1 cellular context compared by ENCODE assay signal in the genomic region with DNA sequence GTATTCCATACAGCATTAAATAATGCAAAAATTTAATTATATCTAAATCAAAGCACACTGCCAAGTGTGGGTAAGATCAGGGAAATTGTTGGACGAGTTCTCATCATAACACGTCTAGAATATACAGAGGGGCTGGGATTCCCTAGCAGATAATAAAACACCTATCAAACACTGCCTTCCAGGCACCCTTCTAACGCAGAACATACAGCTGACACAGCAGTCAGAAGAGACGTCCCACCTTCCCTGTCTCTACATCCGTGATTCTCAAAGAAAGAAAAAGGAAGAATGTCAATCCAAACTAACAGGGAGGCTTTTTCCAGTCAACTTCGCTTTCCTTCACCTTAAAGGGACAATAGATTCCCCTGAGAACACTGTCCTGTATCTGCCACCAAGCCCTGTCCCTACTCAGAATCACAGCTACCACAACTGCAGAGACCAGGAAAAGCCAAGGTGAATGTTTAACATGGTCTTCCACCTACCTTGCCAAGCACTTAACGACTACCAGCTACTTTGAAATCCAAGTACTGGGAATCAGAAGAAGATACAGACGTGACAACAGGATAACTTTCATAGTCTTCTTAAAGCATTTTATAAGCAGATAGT.
TF ChIP-seq lines count a peak whose summit lies in the region.

No MANE protein-coding gene starts in this region.

TF ChIP-seq in WTC11, 78 proteins besides CTCF, POLR2A, EP300 and RAD21:
- TF ChIP-seq, protein P1, sequence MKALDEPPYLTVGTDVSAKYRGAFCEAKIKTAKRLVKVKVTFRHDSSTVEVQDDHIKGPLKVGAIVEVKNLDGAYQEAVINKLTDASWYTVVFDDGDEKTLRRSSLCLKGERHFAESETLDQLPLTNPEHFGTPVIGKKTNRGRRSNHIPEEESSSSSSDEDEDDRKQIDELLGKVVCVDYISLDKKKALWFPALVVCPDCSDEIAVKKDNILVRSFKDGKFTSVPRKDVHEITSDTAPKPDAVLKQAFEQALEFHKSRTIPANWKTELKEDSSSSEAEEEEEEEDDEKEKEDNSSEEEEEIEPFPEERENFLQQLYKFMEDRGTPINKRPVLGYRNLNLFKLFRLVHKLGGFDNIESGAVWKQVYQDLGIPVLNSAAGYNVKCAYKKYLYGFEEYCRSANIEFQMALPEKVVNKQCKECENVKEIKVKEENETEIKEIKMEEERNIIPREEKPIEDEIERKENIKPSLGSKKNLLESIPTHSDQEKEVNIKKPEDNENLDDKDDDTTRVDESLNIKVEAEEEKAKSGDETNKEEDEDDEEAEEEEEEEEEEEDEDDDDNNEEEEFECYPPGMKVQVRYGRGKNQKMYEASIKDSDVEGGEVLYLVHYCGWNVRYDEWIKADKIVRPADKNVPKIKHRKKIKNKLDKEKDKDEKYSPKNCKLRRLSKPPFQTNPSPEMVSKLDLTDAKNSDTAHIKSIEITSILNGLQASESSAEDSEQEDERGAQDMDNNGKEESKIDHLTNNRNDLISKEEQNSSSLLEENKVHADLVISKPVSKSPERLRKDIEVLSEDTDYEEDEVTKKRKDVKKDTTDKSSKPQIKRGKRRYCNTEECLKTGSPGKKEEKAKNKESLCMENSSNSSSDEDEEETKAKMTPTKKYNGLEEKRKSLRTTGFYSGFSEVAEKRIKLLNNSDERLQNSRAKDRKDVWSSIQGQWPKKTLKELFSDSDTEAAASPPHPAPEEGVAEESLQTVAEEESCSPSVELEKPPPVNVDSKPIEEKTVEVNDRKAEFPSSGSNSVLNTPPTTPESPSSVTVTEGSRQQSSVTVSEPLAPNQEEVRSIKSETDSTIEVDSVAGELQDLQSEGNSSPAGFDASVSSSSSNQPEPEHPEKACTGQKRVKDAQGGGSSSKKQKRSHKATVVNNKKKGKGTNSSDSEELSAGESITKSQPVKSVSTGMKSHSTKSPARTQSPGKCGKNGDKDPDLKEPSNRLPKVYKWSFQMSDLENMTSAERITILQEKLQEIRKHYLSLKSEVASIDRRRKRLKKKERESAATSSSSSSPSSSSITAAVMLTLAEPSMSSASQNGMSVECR (CRISPR knock-in tag; IDR thresholded peaks at IDR 0.05; ENCODE audit: borderline replicate concordance) = no peak
- TF ChIP-seq JAZF1 (CRISPR knock-in tag; IDR thresholded peaks at IDR 0.05) (no peak), NR3C1 (CRISPR knock-in tag; conservative IDR thresholded peaks at IDR 0.05; ENCODE audit: low read depth) (no peak), NFYB (CRISPR knock-in tag; conservative IDR thresholded peaks at IDR 0.05; ENCODE audit: low read depth) (no peak), ZNF263 (CRISPR knock-in tag; IDR thresholded peaks at IDR 0.05; ENCODE audit: low read depth) (no peak), HMGA2 (CRISPR knock-in tag; IDR thresholded peaks at IDR 0.05) (no peak), SOX15 (CRISPR knock-in tag; IDR thresholded peaks at IDR 0.05) (no peak), MXD4 (CRISPR knock-in tag; IDR thresholded peaks at IDR 0.05; ENCODE audit: borderline replicate concordance) (no peak)
- TF ChIP-seq, protein P2, sequence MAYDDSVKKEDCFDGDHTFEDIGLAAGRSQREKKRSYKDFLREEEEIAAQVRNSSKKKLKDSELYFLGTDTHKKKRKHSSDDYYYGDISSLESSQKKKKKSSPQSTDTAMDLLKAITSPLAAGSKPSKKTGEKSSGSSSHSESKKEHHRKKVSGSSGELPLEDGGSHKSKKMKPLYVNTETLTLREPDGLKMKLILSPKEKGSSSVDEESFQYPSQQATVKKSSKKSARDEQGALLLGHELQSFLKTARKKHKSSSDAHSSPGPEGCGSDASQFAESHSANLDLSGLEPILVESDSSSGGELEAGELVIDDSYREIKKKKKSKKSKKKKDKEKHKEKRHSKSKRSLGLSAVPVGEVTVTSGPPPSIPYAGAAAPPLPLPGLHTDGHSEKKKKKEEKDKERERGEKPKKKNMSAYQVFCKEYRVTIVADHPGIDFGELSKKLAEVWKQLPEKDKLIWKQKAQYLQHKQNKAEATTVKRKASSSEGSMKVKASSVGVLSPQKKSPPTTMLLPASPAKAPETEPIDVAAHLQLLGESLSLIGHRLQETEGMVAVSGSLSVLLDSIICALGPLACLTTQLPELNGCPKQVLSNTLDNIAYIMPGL (CRISPR knock-in tag; IDR thresholded peaks at IDR 0.05) = no peak
- TF ChIP-seq, protein P3, sequence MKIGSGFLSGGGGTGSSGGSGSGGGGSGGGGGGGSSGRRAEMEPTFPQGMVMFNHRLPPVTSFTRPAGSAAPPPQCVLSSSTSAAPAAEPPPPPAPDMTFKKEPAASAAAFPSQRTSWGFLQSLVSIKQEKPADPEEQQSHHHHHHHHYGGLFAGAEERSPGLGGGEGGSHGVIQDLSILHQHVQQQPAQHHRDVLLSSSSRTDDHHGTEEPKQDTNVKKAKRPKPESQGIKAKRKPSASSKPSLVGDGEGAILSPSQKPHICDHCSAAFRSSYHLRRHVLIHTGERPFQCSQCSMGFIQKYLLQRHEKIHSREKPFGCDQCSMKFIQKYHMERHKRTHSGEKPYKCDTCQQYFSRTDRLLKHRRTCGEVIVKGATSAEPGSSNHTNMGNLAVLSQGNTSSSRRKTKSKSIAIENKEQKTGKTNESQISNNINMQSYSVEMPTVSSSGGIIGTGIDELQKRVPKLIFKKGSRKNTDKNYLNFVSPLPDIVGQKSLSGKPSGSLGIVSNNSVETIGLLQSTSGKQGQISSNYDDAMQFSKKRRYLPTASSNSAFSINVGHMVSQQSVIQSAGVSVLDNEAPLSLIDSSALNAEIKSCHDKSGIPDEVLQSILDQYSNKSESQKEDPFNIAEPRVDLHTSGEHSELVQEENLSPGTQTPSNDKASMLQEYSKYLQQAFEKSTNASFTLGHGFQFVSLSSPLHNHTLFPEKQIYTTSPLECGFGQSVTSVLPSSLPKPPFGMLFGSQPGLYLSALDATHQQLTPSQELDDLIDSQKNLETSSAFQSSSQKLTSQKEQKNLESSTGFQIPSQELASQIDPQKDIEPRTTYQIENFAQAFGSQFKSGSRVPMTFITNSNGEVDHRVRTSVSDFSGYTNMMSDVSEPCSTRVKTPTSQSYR (CRISPR knock-in tag; IDR thresholded peaks at IDR 0.05) = no peak
- TF ChIP-seq, protein P4, sequence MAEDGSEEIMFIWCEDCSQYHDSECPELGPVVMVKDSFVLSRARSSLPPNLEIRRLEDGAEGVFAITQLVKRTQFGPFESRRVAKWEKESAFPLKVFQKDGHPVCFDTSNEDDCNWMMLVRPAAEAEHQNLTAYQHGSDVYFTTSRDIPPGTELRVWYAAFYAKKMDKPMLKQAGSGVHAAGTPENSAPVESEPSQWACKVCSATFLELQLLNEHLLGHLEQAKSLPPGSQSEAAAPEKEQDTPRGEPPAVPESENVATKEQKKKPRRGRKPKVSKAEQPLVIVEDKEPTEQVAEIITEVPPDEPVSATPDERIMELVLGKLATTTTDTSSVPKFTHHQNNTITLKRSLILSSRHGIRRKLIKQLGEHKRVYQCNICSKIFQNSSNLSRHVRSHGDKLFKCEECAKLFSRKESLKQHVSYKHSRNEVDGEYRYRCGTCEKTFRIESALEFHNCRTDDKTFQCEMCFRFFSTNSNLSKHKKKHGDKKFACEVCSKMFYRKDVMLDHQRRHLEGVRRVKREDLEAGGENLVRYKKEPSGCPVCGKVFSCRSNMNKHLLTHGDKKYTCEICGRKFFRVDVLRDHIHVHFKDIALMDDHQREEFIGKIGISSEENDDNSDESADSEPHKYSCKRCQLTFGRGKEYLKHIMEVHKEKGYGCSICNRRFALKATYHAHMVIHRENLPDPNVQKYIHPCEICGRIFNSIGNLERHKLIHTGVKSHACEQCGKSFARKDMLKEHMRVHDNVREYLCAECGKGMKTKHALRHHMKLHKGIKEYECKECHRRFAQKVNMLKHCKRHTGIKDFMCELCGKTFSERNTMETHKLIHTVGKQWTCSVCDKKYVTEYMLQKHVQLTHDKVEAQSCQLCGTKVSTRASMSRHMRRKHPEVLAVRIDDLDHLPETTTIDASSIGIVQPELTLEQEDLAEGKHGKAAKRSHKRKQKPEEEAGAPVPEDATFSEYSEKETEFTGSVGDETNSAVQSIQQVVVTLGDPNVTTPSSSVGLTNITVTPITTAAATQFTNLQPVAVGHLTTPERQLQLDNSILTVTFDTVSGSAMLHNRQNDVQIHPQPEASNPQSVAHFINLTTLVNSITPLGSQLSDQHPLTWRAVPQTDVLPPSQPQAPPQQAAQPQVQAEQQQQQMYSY (CRISPR knock-in tag; IDR thresholded peaks at IDR 0.05) = no peak
- TF ChIP-seq, protein P5, sequence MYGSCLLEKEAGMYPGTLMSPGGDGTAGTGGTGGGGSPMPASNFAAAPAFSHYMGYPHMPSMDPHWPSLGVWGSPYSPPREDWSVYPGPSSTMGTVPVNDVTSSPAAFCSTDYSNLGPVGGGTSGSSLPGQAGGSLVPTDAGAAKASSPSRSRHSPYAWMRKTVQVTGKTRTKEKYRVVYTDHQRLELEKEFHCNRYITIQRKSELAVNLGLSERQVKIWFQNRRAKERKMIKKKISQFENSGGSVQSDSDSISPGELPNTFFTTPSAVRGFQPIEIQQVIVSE (CRISPR knock-in tag; IDR thresholded peaks at IDR 0.05; ENCODE audit: borderline replicate concordance) = no peak
- TF ChIP-seq, protein P6, sequence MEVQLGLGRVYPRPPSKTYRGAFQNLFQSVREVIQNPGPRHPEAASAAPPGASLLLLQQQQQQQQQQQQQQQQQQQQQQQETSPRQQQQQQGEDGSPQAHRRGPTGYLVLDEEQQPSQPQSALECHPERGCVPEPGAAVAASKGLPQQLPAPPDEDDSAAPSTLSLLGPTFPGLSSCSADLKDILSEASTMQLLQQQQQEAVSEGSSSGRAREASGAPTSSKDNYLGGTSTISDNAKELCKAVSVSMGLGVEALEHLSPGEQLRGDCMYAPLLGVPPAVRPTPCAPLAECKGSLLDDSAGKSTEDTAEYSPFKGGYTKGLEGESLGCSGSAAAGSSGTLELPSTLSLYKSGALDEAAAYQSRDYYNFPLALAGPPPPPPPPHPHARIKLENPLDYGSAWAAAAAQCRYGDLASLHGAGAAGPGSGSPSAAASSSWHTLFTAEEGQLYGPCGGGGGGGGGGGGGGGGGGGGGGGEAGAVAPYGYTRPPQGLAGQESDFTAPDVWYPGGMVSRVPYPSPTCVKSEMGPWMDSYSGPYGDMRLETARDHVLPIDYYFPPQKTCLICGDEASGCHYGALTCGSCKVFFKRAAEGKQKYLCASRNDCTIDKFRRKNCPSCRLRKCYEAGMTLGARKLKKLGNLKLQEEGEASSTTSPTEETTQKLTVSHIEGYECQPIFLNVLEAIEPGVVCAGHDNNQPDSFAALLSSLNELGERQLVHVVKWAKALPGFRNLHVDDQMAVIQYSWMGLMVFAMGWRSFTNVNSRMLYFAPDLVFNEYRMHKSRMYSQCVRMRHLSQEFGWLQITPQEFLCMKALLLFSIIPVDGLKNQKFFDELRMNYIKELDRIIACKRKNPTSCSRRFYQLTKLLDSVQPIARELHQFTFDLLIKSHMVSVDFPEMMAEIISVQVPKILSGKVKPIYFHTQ (CRISPR knock-in tag; IDR thresholded peaks at IDR 0.05) = no peak
- TF ChIP-seq, protein P7, sequence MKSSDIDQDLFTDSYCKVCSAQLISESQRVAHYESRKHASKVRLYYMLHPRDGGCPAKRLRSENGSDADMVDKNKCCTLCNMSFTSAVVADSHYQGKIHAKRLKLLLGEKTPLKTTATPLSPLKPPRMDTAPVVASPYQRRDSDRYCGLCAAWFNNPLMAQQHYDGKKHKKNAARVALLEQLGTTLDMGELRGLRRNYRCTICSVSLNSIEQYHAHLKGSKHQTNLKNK (CRISPR knock-in tag; IDR thresholded peaks at IDR 0.05) = no peak
- TF ChIP-seq, protein P8, sequence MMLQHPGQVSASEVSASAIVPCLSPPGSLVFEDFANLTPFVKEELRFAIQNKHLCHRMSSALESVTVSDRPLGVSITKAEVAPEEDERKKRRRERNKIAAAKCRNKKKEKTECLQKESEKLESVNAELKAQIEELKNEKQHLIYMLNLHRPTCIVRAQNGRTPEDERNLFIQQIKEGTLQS (CRISPR knock-in tag; conservative IDR thresholded peaks at IDR 0.05) = no peak
- TF ChIP-seq, protein P9, sequence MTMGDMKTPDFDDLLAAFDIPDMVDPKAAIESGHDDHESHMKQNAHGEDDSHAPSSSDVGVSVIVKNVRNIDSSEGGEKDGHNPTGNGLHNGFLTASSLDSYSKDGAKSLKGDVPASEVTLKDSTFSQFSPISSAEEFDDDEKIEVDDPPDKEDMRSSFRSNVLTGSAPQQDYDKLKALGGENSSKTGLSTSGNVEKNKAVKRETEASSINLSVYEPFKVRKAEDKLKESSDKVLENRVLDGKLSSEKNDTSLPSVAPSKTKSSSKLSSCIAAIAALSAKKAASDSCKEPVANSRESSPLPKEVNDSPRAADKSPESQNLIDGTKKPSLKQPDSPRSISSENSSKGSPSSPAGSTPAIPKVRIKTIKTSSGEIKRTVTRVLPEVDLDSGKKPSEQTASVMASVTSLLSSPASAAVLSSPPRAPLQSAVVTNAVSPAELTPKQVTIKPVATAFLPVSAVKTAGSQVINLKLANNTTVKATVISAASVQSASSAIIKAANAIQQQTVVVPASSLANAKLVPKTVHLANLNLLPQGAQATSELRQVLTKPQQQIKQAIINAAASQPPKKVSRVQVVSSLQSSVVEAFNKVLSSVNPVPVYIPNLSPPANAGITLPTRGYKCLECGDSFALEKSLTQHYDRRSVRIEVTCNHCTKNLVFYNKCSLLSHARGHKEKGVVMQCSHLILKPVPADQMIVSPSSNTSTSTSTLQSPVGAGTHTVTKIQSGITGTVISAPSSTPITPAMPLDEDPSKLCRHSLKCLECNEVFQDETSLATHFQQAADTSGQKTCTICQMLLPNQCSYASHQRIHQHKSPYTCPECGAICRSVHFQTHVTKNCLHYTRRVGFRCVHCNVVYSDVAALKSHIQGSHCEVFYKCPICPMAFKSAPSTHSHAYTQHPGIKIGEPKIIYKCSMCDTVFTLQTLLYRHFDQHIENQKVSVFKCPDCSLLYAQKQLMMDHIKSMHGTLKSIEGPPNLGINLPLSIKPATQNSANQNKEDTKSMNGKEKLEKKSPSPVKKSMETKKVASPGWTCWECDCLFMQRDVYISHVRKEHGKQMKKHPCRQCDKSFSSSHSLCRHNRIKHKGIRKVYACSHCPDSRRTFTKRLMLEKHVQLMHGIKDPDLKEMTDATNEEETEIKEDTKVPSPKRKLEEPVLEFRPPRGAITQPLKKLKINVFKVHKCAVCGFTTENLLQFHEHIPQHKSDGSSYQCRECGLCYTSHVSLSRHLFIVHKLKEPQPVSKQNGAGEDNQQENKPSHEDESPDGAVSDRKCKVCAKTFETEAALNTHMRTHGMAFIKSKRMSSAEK (CRISPR knock-in tag; IDR thresholded peaks at IDR 0.05; ENCODE audit: borderline replicate concordance) = no peak
